Comparison of ENCODE assay signal across 8 cellular contexts in the genomic region with DNA sequence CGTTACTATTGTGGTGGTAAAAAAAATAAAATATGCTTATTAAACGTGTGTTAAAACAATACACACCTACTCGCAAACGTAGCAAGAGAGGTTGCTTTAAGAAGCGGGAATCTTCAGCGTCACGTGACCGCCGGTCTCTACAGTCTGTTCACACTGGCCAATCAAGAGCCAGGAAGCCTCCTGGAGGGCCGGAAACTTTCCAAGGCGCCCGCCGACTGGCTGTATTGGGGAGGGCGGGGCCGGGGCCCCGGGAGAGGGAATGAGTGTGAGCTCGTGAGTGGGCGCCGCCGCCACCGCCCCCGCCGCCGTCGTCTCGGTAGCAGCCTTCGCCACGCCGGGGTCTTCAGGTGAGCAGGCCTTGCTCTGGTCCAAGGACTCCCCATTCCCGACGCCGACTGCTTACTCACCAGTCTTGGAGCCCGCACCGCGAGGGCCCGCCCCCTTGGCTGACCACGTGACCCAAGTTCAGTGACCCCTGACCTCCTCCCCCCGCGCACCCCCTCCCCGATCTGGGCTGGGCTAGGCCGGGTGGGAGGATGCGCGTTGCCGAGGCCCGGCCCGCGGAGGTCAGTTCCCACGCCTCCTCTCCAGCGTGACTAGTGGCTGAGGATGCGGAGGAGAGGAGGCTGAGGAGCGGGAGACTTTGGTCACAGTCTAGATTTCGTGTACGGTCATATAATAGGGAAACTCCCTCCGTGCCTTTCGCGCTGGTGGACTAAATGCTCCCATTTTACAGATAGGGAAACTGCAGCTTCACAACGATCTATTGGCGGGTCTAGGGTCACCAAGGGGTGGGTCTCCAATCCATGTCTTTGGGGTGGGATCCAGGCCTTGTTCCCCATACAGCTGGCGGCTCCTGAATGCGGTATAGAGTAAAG. TPM values are rescaled to one million over a fixed set of nuclear protein-coding genes. Genes with fewer than 3 reads are reported as not detected.
DNase-seq lines count a peak whose midpoint lies in the region; ATAC-seq, FAIRE-seq and TF ChIP-seq lines count a peak whose summit lies in the region.

A gene with protein sequence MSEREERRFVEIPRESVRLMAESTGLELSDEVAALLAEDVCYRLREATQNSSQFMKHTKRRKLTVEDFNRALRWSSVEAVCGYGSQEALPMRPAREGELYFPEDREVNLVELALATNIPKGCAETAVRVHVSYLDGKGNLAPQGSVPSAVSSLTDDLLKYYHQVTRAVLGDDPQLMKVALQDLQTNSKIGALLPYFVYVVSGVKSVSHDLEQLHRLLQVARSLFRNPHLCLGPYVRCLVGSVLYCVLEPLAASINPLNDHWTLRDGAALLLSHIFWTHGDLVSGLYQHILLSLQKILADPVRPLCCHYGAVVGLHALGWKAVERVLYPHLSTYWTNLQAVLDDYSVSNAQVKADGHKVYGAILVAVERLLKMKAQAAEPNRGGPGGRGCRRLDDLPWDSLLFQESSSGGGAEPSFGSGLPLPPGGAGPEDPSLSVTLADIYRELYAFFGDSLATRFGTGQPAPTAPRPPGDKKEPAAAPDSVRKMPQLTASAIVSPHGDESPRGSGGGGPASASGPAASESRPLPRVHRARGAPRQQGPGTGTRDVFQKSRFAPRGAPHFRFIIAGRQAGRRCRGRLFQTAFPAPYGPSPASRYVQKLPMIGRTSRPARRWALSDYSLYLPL (plus strand): TSS at position 253 of the 878 bp plus-strand sequence. CDS start 4,388 bp downstream, outside the sequence.

- peaks cover 0 to 5% (median 4%) of the 10 kb centered on the region in 3 donors for H3K36me3 Mint-ChIP-seq in immature natural killer cell

- H3K4me1 Mint-ChIP-seq in immature natural killer cell = peaks cover 21 to 26% of the 10 kb centered on the region in 2 donors

- peaks cover 2 to 13% (median 5%) of the 10 kb centered on the region in 3 donors for H3K27me3 Mint-ChIP-seq in immature natural killer cell (ENCODE audit: low read depth in 3 of 3)

- peak; percentile 84 for ATAC-seq in GM18868 (IDR thresholded peaks at IDR 0.05; ENCODE audit: unreplicated experiment)
- ATAC-seq in HG03108 (IDR thresholded peaks at IDR 0.05; ENCODE audit: unreplicated experiment) = peak; percentile 79

- DNase-seq in NCI-H2196 (lab: John Stamatoyannopoulos, UW; ENCODE audit: unreplicated experiment) (peak; percentile 97), bronchial epithelial cell (ENCODE audit: low read depth) (peak; percentile 92), immature natural killer cell (peak; percentile 89), smooth muscle cell of the brain vasculature (ENCODE audit: low read depth, low spot score) (peak; percentile 93)

- H3K27ac Mint-ChIP-seq in immature natural killer cell = peak within 1 kb of the TSS; percentile 94 to 98 (median 96)

- no peaks in the 10 kb centered on the region for H3K9me3 Mint-ChIP-seq in immature natural killer cell

- peaks cover 8% of the 10 kb centered on the region for H3K79me2 ChIP-seq in ACC112 (ENCODE audit: control insufficient read depth, insufficient read depth, low read length, unreplicated experiment)

- no peak for FAIRE-seq in bronchial epithelial cell (lab: Jason Lieb, UNC)

- H2AFZ ChIP-seq in ACC112 (ENCODE audit: low read length, unreplicated experiment) = peak within 1 kb of the TSS; percentile 54

- H3K27ac ChIP-seq in ACC112 (ENCODE audit: low read depth, low read length) = peak within 1 kb of the TSS; percentile 83

- TF ChIP-seq CTCF in WI38 (IDR thresholded peaks at IDR 0.05; ENCODE audit: low read depth, low read length) = no peak
- TF ChIP-seq CTCF in bronchial epithelial cell (IDR thresholded peaks at IDR 0.05; ENCODE audit: insufficient read depth, low read length, severe bottlenecking) = no peak

- H3K4me3 ChIP-seq in ACC112 (ENCODE audit: low read depth, low read length) (peak within 1 kb of the TSS; percentile 79), WI38 (ENCODE audit: low read depth, low read length) (peak within 1 kb of the TSS; percentile 67), bronchial epithelial cell (ENCODE audit: low read depth, low read length) (peak within 1 kb of the TSS; percentile 78)

- H3K36me3 ChIP-seq in ACC112 (ENCODE audit: insufficient read depth, low read length) = peaks cover 6% of the 10 kb centered on the region; the same call in 1 of the 2 replicates
- peaks cover 11% of the 10 kb centered on the region for H3K36me3 ChIP-seq in bronchial epithelial cell (ENCODE audit: control insufficient read depth, insufficient read depth, low read length)

- H3K27me3 ChIP-seq in ACC112 (ENCODE audit: insufficient read depth, low read length) (no peaks in the 10 kb centered on the region), bronchial epithelial cell (ENCODE audit: control insufficient read depth, insufficient read depth, low read length) (no peaks in the 10 kb centered on the region)

- peaks cover 5% of the 10 kb centered on the region for H3K4me1 ChIP-seq in ACC112 (ENCODE audit: control insufficient read depth, insufficient read depth, low read length, unreplicated experiment)

- peak within 1 kb of the TSS; percentile 85 to 98 (median 93) for H3K4me3 Mint-ChIP-seq in immature natural killer cell

RNA-seq across cellular contexts. Expression of the gene that starts here (rescaled TPM):
- 16.6 and 17.1 TPM in 2 replicates for total RNA-seq in bronchial epithelial cell
- 1 to 10 TPM; 3.8 to 9.6 (median 7.3) TPM for polyA plus RNA-seq in immature natural killer cell

Comparison
In these comparisons a context has a peak if more than half of its experiments do, and no peak if none do; other contexts are left out.
1. Peak in every context shown above with its lines: DNase-seq, ATAC-seq, H3K4me3 ChIP-seq and H3K27ac ChIP-seq.